13 cellular contexts compared by ENCODE assay signal in the genomic region with DNA sequence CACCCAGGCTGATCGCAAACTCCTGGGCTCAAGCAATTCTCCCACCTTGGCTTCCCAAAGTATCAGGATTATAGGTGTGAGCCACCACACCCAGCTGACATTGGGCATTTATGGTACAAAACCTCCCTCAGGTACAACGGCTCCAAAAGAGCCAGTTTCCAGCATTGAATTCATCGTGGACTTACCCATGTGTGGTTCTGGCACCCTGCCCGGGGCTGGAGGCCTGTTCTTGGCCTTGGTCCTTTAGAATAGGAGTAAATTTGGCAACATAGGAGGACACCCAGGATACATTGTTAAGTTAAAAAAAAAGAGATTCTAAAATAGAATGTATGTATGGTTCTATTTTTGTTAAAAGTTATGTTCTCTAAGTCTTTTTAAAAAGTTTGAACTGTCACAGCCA. TPM values are rescaled to one million over a fixed set of nuclear protein-coding genes. Genes with fewer than 3 reads are reported as not detected.
DNase-seq lines count a peak whose midpoint lies in the region; ATAC-seq, FAIRE-seq and TF ChIP-seq lines count a peak whose summit lies in the region.
"Had no signal": no experiment of that assay in that cellular context is flagged by ENCODE, and none has a peak within 500 bp of the region (broad histone marks: within the 10 kb centered on the region; RNA-seq: fewer than 3 reads in every experiment).

No MANE protein-coding gene starts in this region.

- no peaks in the 10 kb centered on the region for H3K9me3 ChIP-seq in pancreas
- H3K9me3 ChIP-seq: SJCRH30 had no signal

- H3K4me3 Mint-ChIP-seq in natural killer cell treated with Interleukin-12 subunit alpha and Interleukin-12 subunit beta and Interleukin-15 and Interleukin-18, amount 100 ng/mL, for 72 hours: no peak overlapping the region
- no peak overlapping the region for H3K4me3 Mint-ChIP-seq in activated CD4-positive, alpha-beta memory T cell treated with anti-CD3 and anti-CD28 coated beads, Interleukin-2, amount 10 ng/mL, durations not matched to agents 7 days and 5 days
- H3K4me3 Mint-ChIP-seq: CD4-positive, alpha-beta T cell; mesothelial cell of epicardium had no signal

- CTCF ChIA-PET in RWPE1 (lab: Yijun Ruan, JAX): interaction anchor here (0.7 kb wide), 1 partner anchor 152 kb away, joined by 3 read pairs; no protein-coding TSS in a partner anchor
- CTCF ChIA-PET in activated CD4-positive, alpha-beta memory T cell treated with anti-CD3 and anti-CD28 coated beads, Interleukin-2, amount 10 ng/mL, durations not matched to agents 7 days and 5 days (lab: Charles Lee): no interaction called here

- peaks cover 0 to 53% (median 25%) of the 10 kb centered on the region in 3 donors for H3K36me3 ChIP-seq in pancreas

- ATAC-seq in pancreas: peak; percentile 41 to 71 (median 58)
- ATAC-seq in GM18867 (IDR thresholded peaks at IDR 0.05; ENCODE audit: unreplicated experiment): no peak
- no peak for ATAC-seq in natural killer cell treated with Interleukin-12 subunit alpha and Interleukin-12 subunit beta and Interleukin-15 and Interleukin-18, amount 100 ng/mL, for 72 hours

- peaks cover 0 to 8% (median 3%) of the 10 kb centered on the region in 3 donors for H3K4me1 ChIP-seq in pancreas
- H3K4me1 ChIP-seq: SJCRH30 had no signal

- WGBS in pancreas, 2 donors: 25 to 29% methylated on average over 4 of the region's 4 CpGs

- no peak for FAIRE-seq in pancreas (lab: Jason Lieb, UNC)

- H3K36me3 Mint-ChIP-seq in natural killer cell treated with Interleukin-12 subunit alpha and Interleukin-12 subunit beta and Interleukin-15 and Interleukin-18, amount 100 ng/mL, for 72 hours: no peaks in the 10 kb centered on the region
- H3K36me3 Mint-ChIP-seq in activated CD4-positive, alpha-beta memory T cell treated with anti-CD3 and anti-CD28 coated beads, Interleukin-2, amount 10 ng/mL, durations not matched to agents 7 days and 5 days (ENCODE audit: low read depth): no peaks in the 10 kb centered on the region

- H3K27ac ChIP-seq in RWPE1 (peak overlapping the region; percentile 75), pancreas (no peak overlapping the region)
- H3K27ac ChIP-seq: SJCRH30 had no signal

- TF ChIP-seq CTCF in RWPE1 (conservative IDR thresholded peaks at IDR 0.05; ENCODE audit: low read depth): no peak
- no peak for TF ChIP-seq CTCF in pancreas (IDR thresholded peaks at IDR 0.05)

- no peak overlapping the region for H3K4me3 ChIP-seq in pancreas
- H3K4me3 ChIP-seq: SJCRH30 had no signal

- intact Hi-C loops in pancreas (cut with DNase I): no loop called here

- no peaks in the 10 kb centered on the region for H3K27me3 Mint-ChIP-seq in natural killer cell treated with Interleukin-12 subunit alpha and Interleukin-12 subunit beta and Interleukin-15 and Interleukin-18, amount 100 ng/mL, for 72 hours
- no peaks in the 10 kb centered on the region for H3K27me3 Mint-ChIP-seq in activated CD4-positive, alpha-beta memory T cell treated with anti-CD3 and anti-CD28 coated beads, Interleukin-2, amount 10 ng/mL, durations not matched to agents 7 days and 5 days
- H3K27me3 Mint-ChIP-seq: CD4-positive, alpha-beta T cell had no signal

- POLR2A ChIA-PET in RWPE1 (lab: Yijun Ruan, JAX; ENCODE audit: low non-redundant PET): no interaction called here
- POLR2A ChIA-PET in activated CD4-positive, alpha-beta memory T cell treated with anti-CD3 and anti-CD28 coated beads, Interleukin-2, amount 10 ng/mL, durations not matched to agents 7 days and 5 days (lab: Charles Lee): no interaction called here

- no peaks in the 10 kb centered on the region for H3K4me1 Mint-ChIP-seq in natural killer cell treated with Interleukin-12 subunit alpha and Interleukin-12 subunit beta and Interleukin-15 and Interleukin-18, amount 100 ng/mL, for 72 hours (ENCODE audit: low read depth in 2 of 2)
- H3K4me1 Mint-ChIP-seq in activated CD4-positive, alpha-beta memory T cell treated with anti-CD3 and anti-CD28 coated beads, Interleukin-2, amount 10 ng/mL, durations not matched to agents 7 days and 5 days: peaks cover under 1% of the 10 kb centered on the region
- H3K4me1 Mint-ChIP-seq: mesothelial cell of epicardium had no signal

- DNase-seq in GM03348 (ENCODE audit: low spot score) (peak; percentile 60), RWPE1 (ENCODE audit: low spot score) (no peak), fibroblast of peridontal ligament (ENCODE audit: extremely low read depth) (peak; percentile 79), pancreas (peak; percentile 70 to 93 (median 81)), occipital lobe (lab: John Stamatoyannopoulos, UW) (no peak)
- no peak for DNase-seq in natural killer cell treated with Interleukin-12 subunit alpha and Interleukin-12 subunit beta and Interleukin-15 and Interleukin-18, amount 100 ng/mL, for 72 hours (ENCODE audit: low spot score)
- no peak for DNase-seq in activated CD4-positive, alpha-beta memory T cell treated with anti-CD3 and anti-CD28 coated beads, Interleukin-2, amount 10 ng/mL, durations not matched to agents 7 days and 5 days
- DNase-seq: CD4-positive, alpha-beta T cell; NCI-H1417 treated with DMSO at 0.1 percent for 48 hours; NCI-H774; SJCRH30 had no signal

- no peaks in the 10 kb centered on the region for H3K9me3 Mint-ChIP-seq in natural killer cell treated with Interleukin-12 subunit alpha and Interleukin-12 subunit beta and Interleukin-15 and Interleukin-18, amount 100 ng/mL, for 72 hours
- no peaks in the 10 kb centered on the region for H3K9me3 Mint-ChIP-seq in activated CD4-positive, alpha-beta memory T cell treated with anti-CD3 and anti-CD28 coated beads, Interleukin-2, amount 10 ng/mL, durations not matched to agents 7 days and 5 days
- H3K9me3 Mint-ChIP-seq: CD4-positive, alpha-beta T cell; mesothelial cell of epicardium had no signal

- H3K27me3 ChIP-seq in pancreas: no peaks in the 10 kb centered on the region
- H3K27me3 ChIP-seq: SJCRH30 had no signal

- H3K27ac Mint-ChIP-seq in natural killer cell treated with Interleukin-12 subunit alpha and Interleukin-12 subunit beta and Interleukin-15 and Interleukin-18, amount 100 ng/mL, for 72 hours: no peak overlapping the region
- no peak overlapping the region for H3K27ac Mint-ChIP-seq in activated CD4-positive, alpha-beta memory T cell treated with anti-CD3 and anti-CD28 coated beads, Interleukin-2, amount 10 ng/mL, durations not matched to agents 7 days and 5 days
- H3K27ac Mint-ChIP-seq: CD4-positive, alpha-beta T cell; mesothelial cell of epicardium had no signal

RNA-seq across cellular contexts. Expression of gene EPHX1, which starts 25.8 kb away (rescaled TPM):
- total RNA-seq in pancreas: 100 to 1,000 TPM in 5 of 6 donors, 10 to 100 TPM in 1; 87.2 to 168 (median 144) TPM
- polyA plus RNA-seq in pancreas: 10 to 100 TPM; 26.1 to 58.0 TPM
- 7.2 TPM for total RNA-seq in occipital lobe
- 1 to 10 TPM; 1.6 to 2.4 TPM for total RNA-seq in natural killer cell treated with Interleukin-12 subunit alpha and Interleukin-12 subunit beta and Interleukin-15 and Interleukin-18, amount 100 ng/mL, for 72 hours
- total RNA-seq in activated CD4-positive, alpha-beta memory T cell treated with anti-CD3 and anti-CD28 coated beads, Interleukin-2, amount 10 ng/mL, durations not matched to agents 7 days and 5 days: 1 to 10 TPM in 1 of 2 experiments, under 1 TPM in 1; 0.93 to 1.0 TPM

RNA-seq across cellular contexts. Expression of gene TMEM63A, which starts 46.4 kb away (rescaled TPM):
- 100 to 1,000 TPM in 1 of 6 donors, 10 to 100 TPM in 5; 56.3 to 124 (median 76.4) TPM for total RNA-seq in pancreas
- 100 to 1,000 TPM in 1 of 2 donors, 10 to 100 TPM in 1; 88.9 to 185 TPM for polyA plus RNA-seq in pancreas
- total RNA-seq in occipital lobe: 1.1 TPM
- 10 to 100 TPM; 42.7 to 53.6 TPM for total RNA-seq in natural killer cell treated with Interleukin-12 subunit alpha and Interleukin-12 subunit beta and Interleukin-15 and Interleukin-18, amount 100 ng/mL, for 72 hours
- 100 to 1,000 TPM; 126 to 127 TPM for total RNA-seq in activated CD4-positive, alpha-beta memory T cell treated with anti-CD3 and anti-CD28 coated beads, Interleukin-2, amount 10 ng/mL, durations not matched to agents 7 days and 5 days

RNA-seq across cellular contexts. Expression of gene LEFTY1, which starts 53.2 kb away (rescaled TPM):
- total RNA-seq in pancreas (100 to 1,000 TPM in 1 of 6 donors, 10 to 100 TPM in 4, 1 to 10 TPM in 1; 4.1 to 146 (median 55.9) TPM), occipital lobe (0.47 TPM)
- polyA plus RNA-seq in pancreas: 10 to 100 TPM in 1 of 2 donors, 1 to 10 TPM in 1; 8.4 to 57.6 TPM
- not detected for total RNA-seq in natural killer cell treated with Interleukin-12 subunit alpha and Interleukin-12 subunit beta and Interleukin-15 and Interleukin-18, amount 100 ng/mL, for 72 hours
- not detected for total RNA-seq in activated CD4-positive, alpha-beta memory T cell treated with anti-CD3 and anti-CD28 coated beads, Interleukin-2, amount 10 ng/mL, durations not matched to agents 7 days and 5 days
- total RNA-seq: CD4-positive, alpha-beta T cell had no signal

RNA-seq across cellular contexts. Expression of gene SRP9, which starts 58.1 kb away (rescaled TPM):
- 100 to 1,000 TPM in 1 of 6 donors, 10 to 100 TPM in 5; 63.0 to 102 (median 89.5) TPM for total RNA-seq in pancreas
- 100 to 1,000 TPM in 1 of 2 donors, 10 to 100 TPM in 1; 78.0 to 145 TPM for polyA plus RNA-seq in pancreas
- 337 TPM for total RNA-seq in occipital lobe
- total RNA-seq in natural killer cell treated with Interleukin-12 subunit alpha and Interleukin-12 subunit beta and Interleukin-15 and Interleukin-18, amount 100 ng/mL, for 72 hours: 100 to 1,000 TPM; 183 to 194 TPM
- total RNA-seq in activated CD4-positive, alpha-beta memory T cell treated with anti-CD3 and anti-CD28 coated beads, Interleukin-2, amount 10 ng/mL, durations not matched to agents 7 days and 5 days: 100 to 1,000 TPM; 246 to 253 TPM

Comparison
In these comparisons a context has a peak if more than half of its experiments do, and no peak if none do; other contexts are left out.
1. DNase-seq: peak in GM03348 (single experiment), fibroblast of peridontal ligament (single experiment) and pancreas (6 of 6); none in RWPE1 (single experiment), occipital lobe (single experiment), natural killer cell treated with Interleukin-12 subunit alpha and Interleukin-12 subunit beta and Interleukin-15 and Interleukin-18, amount 100 ng/mL, for 72 hours (single experiment) and activated CD4-positive, alpha-beta memory T cell treated with anti-CD3 and anti-CD28 coated beads, Interleukin-2, amount 10 ng/mL, durations not matched to agents 7 days and 5 days (single experiment).
2. ATAC-seq: peak in pancreas (4 of 4); none in GM18867 (single experiment) and natural killer cell treated with Interleukin-12 subunit alpha and Interleukin-12 subunit beta and Interleukin-15 and Interleukin-18, amount 100 ng/mL, for 72 hours (0 of 2).
3. RNA of gene EPHX1, which starts 25.8 kb away (total RNA-seq): 87.2 to 168 TPM in pancreas; 7.2 TPM in occipital lobe (single experiment), 1.6 to 2.4 TPM in natural killer cell treated with Interleukin-12 subunit alpha and Interleukin-12 subunit beta and Interleukin-15 and Interleukin-18, amount 100 ng/mL, for 72 hours and 0.93 to 1.0 TPM in activated CD4-positive, alpha-beta memory T cell treated with anti-CD3 and anti-CD28 coated beads, Interleukin-2, amount 10 ng/mL, durations not matched to agents 7 days and 5 days; every median in the first group is over 10 times any median in the second.
4. RNA of gene TMEM63A, which starts 46.4 kb away (total RNA-seq): 126 to 127 TPM in activated CD4-positive, alpha-beta memory T cell treated with anti-CD3 and anti-CD28 coated beads, Interleukin-2, amount 10 ng/mL, durations not matched to agents 7 days and 5 days, 56.3 to 124 TPM in pancreas and 42.7 to 53.6 TPM in natural killer cell treated with Interleukin-12 subunit alpha and Interleukin-12 subunit beta and Interleukin-15 and Interleukin-18, amount 100 ng/mL, for 72 hours; 1.1 TPM in occipital lobe (single experiment); every median in the first group is over 10 times any median in the second.